32 cellular contexts compared by ENCODE assay signal in genomic region chr22:23274146-23274526, GRCh38.
"Had no signal": no experiment of that assay in that cellular context is flagged by ENCODE, and none has a peak within 500 bp of the region (broad histone marks: within the 10 kb centered on the region; RNA-seq: fewer than 3 reads in every experiment).

No MANE protein-coding gene starts in this region.

- H3K4me1 ChIP-seq: adrenal gland had no signal

- H3K4me3 ChIP-seq: adrenal gland, cardiac muscle cell, gastrocnemius medialis, hepatocyte, left ventricle myocardium inferior, lung, testis, transverse colon had no signal

- H3K9me3 Mint-ChIP-seq: activated naive CD4-positive, alpha-beta T cell treated with anti-CD3 and anti-CD28 coated beads for 36 hours; activated naive CD8-positive, alpha-beta T cell treated with anti-CD3 and anti-CD28 coated beads for 36 hours; brain; effector memory CD8-positive, alpha-beta T cell; nephron progenitor cell; stimulated activated naive B cell treated with anti-CD40 and anti-IgM and Interleukin-4, amounts not matched to agents 10 μg/mL and 1 μg/mL and 100 μg/mL, for 72 hours; T-helper 1 cell treated with Interleukin-12 subunit alpha and Interleukin-12 subunit beta and Interleukin-4 antibody, amounts not matched to agents 30 μg/mL and 1 μg/mL, for 36 hours; WTC11 had no signal

- H3K79me2 ChIP-seq: hepatocyte had no signal

- H3K27me3 ChIP-seq: adrenal gland, cardiac muscle cell, gastrocnemius medialis, hepatocyte, testis, transverse colon had no signal

- H3K4me3 Mint-ChIP-seq: activated CD8-positive, alpha-beta memory T cell treated with anti-CD3 and anti-CD28 coated beads, Interleukin-2, amount 10 ng/mL, durations not matched to agents 7 days and 5 days; activated CD8-positive, alpha-beta T cell treated with anti-CD3 and anti-CD28 coated beads, Interleukin-2, amount 10 ng/mL, durations not matched to agents 7 days and 5 days; activated naive CD4-positive, alpha-beta T cell treated with anti-CD3 and anti-CD28 coated beads for 36 hours; activated naive CD8-positive, alpha-beta T cell treated with anti-CD3 and anti-CD28 coated beads for 36 hours; brain; effector memory CD8-positive, alpha-beta T cell; nephron progenitor cell; stimulated activated naive B cell treated with anti-CD40 and anti-IgM and Interleukin-4, amounts not matched to agents 10 μg/mL and 1 μg/mL and 100 μg/mL, for 72 hours; T-helper 1 cell treated with Interleukin-12 subunit alpha and Interleukin-12 subunit beta and Interleukin-4 antibody, amounts not matched to agents 30 μg/mL and 1 μg/mL, for 36 hours; WTC11 had no signal

- H2AFZ ChIP-seq: hepatocyte had no signal

- H3K4me2 ChIP-seq: hepatocyte had no signal

- ATAC-seq: activated CD8-positive, alpha-beta memory T cell treated with anti-CD3 and anti-CD28 coated beads, Interleukin-2, amount 10 ng/mL, durations not matched to agents 7 days and 5 days; activated CD8-positive, alpha-beta T cell treated with anti-CD3 and anti-CD28 coated beads, Interleukin-2, amount 10 ng/mL, durations not matched to agents 7 days and 5 days; effector memory CD8-positive, alpha-beta T cell; gastrocnemius medialis; right cardiac atrium; stimulated activated naive B cell treated with anti-CD40 and anti-IgM and Interleukin-4, amounts not matched to agents 10 μg/mL and 1 μg/mL and 100 μg/mL, for 72 hours; WTC11 had no signal

- H3K27me3 Mint-ChIP-seq: activated CD8-positive, alpha-beta memory T cell treated with anti-CD3 and anti-CD28 coated beads, Interleukin-2, amount 10 ng/mL, durations not matched to agents 7 days and 5 days; activated naive CD8-positive, alpha-beta T cell treated with anti-CD3 and anti-CD28 coated beads for 36 hours; effector memory CD8-positive, alpha-beta T cell; stimulated activated naive B cell treated with anti-CD40 and anti-IgM and Interleukin-4, amounts not matched to agents 10 μg/mL and 1 μg/mL and 100 μg/mL, for 72 hours had no signal

- H3K27ac Mint-ChIP-seq: activated CD8-positive, alpha-beta memory T cell treated with anti-CD3 and anti-CD28 coated beads, Interleukin-2, amount 10 ng/mL, durations not matched to agents 7 days and 5 days; activated CD8-positive, alpha-beta T cell treated with anti-CD3 and anti-CD28 coated beads, Interleukin-2, amount 10 ng/mL, durations not matched to agents 7 days and 5 days; activated naive CD8-positive, alpha-beta T cell treated with anti-CD3 and anti-CD28 coated beads for 36 hours; nephron progenitor cell; stimulated activated naive B cell treated with anti-CD40 and anti-IgM and Interleukin-4, amounts not matched to agents 10 μg/mL and 1 μg/mL and 100 μg/mL, for 72 hours; T-helper 1 cell treated with Interleukin-12 subunit alpha and Interleukin-12 subunit beta and Interleukin-4 antibody, amounts not matched to agents 30 μg/mL and 1 μg/mL, for 36 hours; WTC11 had no signal

- H3K9me3 ChIP-seq: adrenal gland, gastrocnemius medialis, left ventricle myocardium inferior, testis, transverse colon had no signal

- H3K36me3 Mint-ChIP-seq: activated CD8-positive, alpha-beta memory T cell treated with anti-CD3 and anti-CD28 coated beads, Interleukin-2, amount 10 ng/mL, durations not matched to agents 7 days and 5 days; activated naive CD8-positive, alpha-beta T cell treated with anti-CD3 and anti-CD28 coated beads for 36 hours had no signal

- H3K4me1 Mint-ChIP-seq: activated naive CD8-positive, alpha-beta T cell treated with anti-CD3 and anti-CD28 coated beads for 36 hours had no signal

- H3K27ac ChIP-seq: adrenal gland, cardiac muscle cell, gastrocnemius medialis, hepatocyte, left ventricle myocardium inferior, testis, transverse colon had no signal

- DNase-seq: activated CD4-positive, alpha-beta T cell treated with anti-CD3 and anti-CD28 coated beads for 1 hour; activated CD4-positive, alpha-beta T cell treated with anti-CD3 and anti-CD28 coated beads, Interleukin-2, amount 50 U/mL, for 1 hour; activated CD8-positive, alpha-beta memory T cell treated with anti-CD3 and anti-CD28 coated beads, Interleukin-2, amount 10 ng/mL, durations not matched to agents 7 days and 5 days; activated CD8-positive, alpha-beta T cell treated with anti-CD3 and anti-CD28 coated beads, Interleukin-2, amount 10 ng/mL, durations not matched to agents 7 days and 5 days; activated effector memory CD4-positive, alpha-beta T cell treated with anti-CD3 and anti-CD28 coated beads, Interleukin-2, amount 50 U/mL, for 16 hours; activated naive CD4-positive, alpha-beta T cell treated with anti-CD3 and anti-CD28 coated beads for 36 hours; activated naive CD8-positive, alpha-beta T cell treated with anti-CD3 and anti-CD28 coated beads for 36 hours; adrenal gland; aorta; cortex of kidney; effector memory CD8-positive, alpha-beta T cell; erythroblast; gastrocnemius medialis; glutamatergic neuron; islet precursor cell; left ventricle myocardium inferior; mesendoderm; nephron progenitor cell; occipital lobe; stimulated activated CD4-positive, alpha-beta T cell treated with anti-CD3 and anti-CD28 coated beads, Interleukin-15, amount 100 ng/mL, for 24 hours; stimulated activated CD4-positive, alpha-beta T cell treated with anti-CD3 and anti-CD28 coated beads, Interleukin-2, amount 100 ng/mL, for 24 hours; stimulated activated naive B cell treated with anti-CD40 and anti-IgM and Interleukin-4, amounts not matched to agents 10 μg/mL and 1 μg/mL and 100 μg/mL, for 72 hours; T1000; testis; transverse colon had no signal
